Comparison of ENCODE assay signal across 1 cellular context in the genomic region with DNA sequence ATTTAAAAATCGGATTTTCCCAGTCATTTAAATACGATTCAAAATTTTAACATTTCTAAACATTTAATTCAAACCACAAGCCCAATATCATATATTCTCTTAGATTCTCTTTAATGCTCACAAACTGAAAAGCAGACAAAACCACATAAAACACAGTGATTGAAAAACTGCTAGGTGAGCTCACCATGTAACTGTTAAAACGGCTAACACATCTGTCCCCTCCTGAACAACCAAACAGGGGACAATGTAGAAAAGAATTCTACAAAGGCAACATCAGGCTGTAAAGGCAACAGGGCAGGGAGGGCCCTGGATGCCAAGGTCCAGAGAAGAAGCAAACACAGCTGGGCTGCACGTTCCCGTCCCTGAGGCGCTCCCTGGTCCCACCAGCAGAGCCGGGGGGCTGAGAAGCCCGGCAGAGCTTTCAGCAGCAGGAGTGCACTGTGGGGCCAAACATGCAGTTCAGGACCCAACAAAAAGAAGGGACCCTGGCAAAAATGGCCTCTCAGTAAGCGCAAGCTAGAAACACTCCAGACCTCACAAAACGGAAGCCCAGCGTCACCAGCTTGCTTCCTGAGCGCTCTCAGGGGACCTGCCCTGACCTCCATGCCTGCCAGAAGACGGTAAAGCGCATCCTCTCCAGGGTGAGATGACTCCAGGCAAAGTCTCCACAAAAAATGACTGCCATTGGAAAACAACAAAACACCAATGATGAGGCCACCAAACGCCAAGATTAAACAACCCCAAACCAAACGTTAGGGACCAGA.
TF ChIP-seq lines count a peak whose summit lies in the region.

No MANE protein-coding gene starts in this region.

TF ChIP-seq in HepG2, 621 proteins besides CTCF, POLR2A, EP300 and RAD21:
- no peak for TF ChIP-seq ZBED4 (CRISPR knock-in tag; IDR thresholded peaks at IDR 0.05; ENCODE audit: borderline replicate concordance)
- TF ChIP-seq ARNT2 (CRISPR knock-in tag; IDR thresholded peaks at IDR 0.05; ENCODE audit: low read depth): no peak
- TF ChIP-seq KDM3A (CRISPR knock-in tag; IDR thresholded peaks at IDR 0.05; ENCODE audit: low read depth): no peak
- TF ChIP-seq, protein P1, sequence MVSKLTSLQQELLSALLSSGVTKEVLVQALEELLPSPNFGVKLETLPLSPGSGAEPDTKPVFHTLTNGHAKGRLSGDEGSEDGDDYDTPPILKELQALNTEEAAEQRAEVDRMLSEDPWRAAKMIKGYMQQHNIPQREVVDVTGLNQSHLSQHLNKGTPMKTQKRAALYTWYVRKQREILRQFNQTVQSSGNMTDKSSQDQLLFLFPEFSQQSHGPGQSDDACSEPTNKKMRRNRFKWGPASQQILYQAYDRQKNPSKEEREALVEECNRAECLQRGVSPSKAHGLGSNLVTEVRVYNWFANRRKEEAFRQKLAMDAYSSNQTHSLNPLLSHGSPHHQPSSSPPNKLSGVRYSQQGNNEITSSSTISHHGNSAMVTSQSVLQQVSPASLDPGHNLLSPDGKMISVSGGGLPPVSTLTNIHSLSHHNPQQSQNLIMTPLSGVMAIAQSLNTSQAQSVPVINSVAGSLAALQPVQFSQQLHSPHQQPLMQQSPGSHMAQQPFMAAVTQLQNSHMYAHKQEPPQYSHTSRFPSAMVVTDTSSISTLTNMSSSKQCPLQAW (CRISPR knock-in tag; IDR thresholded peaks at IDR 0.05): 0 out of 2 replicates have a peak, but pooled peaks have one; percentile 21
- TF ChIP-seq PAWR (CRISPR knock-in tag; IDR thresholded peaks at IDR 0.05; ENCODE audit: borderline replicate concordance): no peak
- TF ChIP-seq JARID2 (CRISPR knock-in tag; IDR thresholded peaks at IDR 0.05; ENCODE audit: insufficient replicate concordance): no peak
- TF ChIP-seq, protein P2, sequence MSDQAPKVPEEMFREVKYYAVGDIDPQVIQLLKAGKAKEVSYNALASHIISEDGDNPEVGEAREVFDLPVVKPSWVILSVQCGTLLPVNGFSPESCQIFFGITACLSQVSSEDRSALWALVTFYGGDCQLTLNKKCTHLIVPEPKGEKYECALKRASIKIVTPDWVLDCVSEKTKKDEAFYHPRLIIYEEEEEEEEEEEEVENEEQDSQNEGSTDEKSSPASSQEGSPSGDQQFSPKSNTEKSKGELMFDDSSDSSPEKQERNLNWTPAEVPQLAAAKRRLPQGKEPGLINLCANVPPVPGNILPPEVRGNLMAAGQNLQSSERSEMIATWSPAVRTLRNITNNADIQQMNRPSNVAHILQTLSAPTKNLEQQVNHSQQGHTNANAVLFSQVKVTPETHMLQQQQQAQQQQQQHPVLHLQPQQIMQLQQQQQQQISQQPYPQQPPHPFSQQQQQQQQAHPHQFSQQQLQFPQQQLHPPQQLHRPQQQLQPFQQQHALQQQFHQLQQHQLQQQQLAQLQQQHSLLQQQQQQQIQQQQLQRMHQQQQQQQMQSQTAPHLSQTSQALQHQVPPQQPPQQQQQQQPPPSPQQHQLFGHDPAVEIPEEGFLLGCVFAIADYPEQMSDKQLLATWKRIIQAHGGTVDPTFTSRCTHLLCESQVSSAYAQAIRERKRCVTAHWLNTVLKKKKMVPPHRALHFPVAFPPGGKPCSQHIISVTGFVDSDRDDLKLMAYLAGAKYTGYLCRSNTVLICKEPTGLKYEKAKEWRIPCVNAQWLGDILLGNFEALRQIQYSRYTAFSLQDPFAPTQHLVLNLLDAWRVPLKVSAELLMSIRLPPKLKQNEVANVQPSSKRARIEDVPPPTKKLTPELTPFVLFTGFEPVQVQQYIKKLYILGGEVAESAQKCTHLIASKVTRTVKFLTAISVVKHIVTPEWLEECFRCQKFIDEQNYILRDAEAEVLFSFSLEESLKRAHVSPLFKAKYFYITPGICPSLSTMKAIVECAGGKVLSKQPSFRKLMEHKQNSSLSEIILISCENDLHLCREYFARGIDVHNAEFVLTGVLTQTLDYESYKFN (CRISPR knock-in tag; conservative IDR thresholded peaks at IDR 0.05): no peak
